20 cellular contexts compared by ENCODE assay signal in the genomic region with DNA sequence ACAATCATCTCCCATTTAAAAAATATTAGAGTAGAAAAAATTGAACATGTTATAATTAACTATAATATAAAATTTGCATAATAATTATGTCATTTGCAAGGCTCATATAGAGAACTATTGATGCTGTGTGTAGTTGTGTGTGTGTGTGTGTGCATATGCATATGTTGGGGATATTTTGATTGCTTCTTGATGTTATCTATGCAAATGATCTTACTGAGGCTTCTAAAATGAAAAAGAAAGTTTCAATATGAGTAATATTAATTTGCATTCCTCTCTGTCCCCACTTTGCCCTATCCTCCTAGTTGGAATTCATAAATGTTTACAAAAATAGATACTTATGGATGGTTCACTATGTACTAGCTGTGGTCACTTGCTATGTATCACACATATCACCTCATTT.
"Had no signal": no experiment of that assay in that cellular context is flagged by ENCODE, and none has a peak within 500 bp of the region (broad histone marks: within the 10 kb centered on the region; RNA-seq: fewer than 3 reads in every experiment).

No MANE protein-coding gene starts in this region.

- H3K36me3 ChIP-seq: left ventricle myocardium inferior, neural progenitor cell, thyroid gland had no signal

- H3K4me2 ChIP-seq: neural progenitor cell had no signal

- H3K4me3 ChIP-seq: body of pancreas, left ventricle myocardium inferior, neural progenitor cell, thyroid gland had no signal

- H3K9me3 ChIP-seq: body of pancreas, left ventricle myocardium inferior, thyroid gland had no signal

- H3K4me1 ChIP-seq: body of pancreas, left ventricle myocardium inferior, neural progenitor cell, thyroid gland had no signal

- FAIRE-seq: TTC549 had no signal

- H3K27ac ChIP-seq: body of pancreas, left ventricle myocardium inferior, neural progenitor cell, thyroid gland had no signal

- H3K27me3 ChIP-seq: body of pancreas, neural progenitor cell, thyroid gland had no signal

- ATAC-seq: activated CD4-positive, alpha-beta T cell treated with anti-CD3 and anti-CD28 coated beads for 36 hours; activated CD8-positive, alpha-beta memory T cell treated with anti-CD3 and anti-CD28 coated beads, Interleukin-2, amount 10 ng/mL, durations not matched to agents 7 days and 5 days; activated T-helper 17 cell treated with anti-CD3 and anti-CD28 coated beads, Interleukin-2, amount 50 U/mL, for 72 hours; body of pancreas; effector memory CD8-positive, alpha-beta T cell; WTC11 had no signal

- DNase-seq: activated CD4-positive, alpha-beta memory T cell treated with anti-CD3 and anti-CD28 coated beads, Interleukin-2, amount 10 ng/mL, durations not matched to agents 7 days and 5 days; activated CD4-positive, alpha-beta T cell treated with anti-CD3 and anti-CD28 coated beads for 36 hours; activated CD8-positive, alpha-beta memory T cell treated with anti-CD3 and anti-CD28 coated beads, Interleukin-2, amount 10 ng/mL, durations not matched to agents 7 days and 5 days; activated naive CD4-positive, alpha-beta T cell treated with anti-CD3 and anti-CD28 coated beads for 36 hours; activated T-cell treated with anti-CD3 and anti-CD28 coated beads, Interleukin-2, amount 50 U/mL, for 1 hour; body of pancreas; dermis blood vessel endothelial cell; effector memory CD8-positive, alpha-beta T cell; immature natural killer cell; kidney glomerular epithelial cell; left ventricle myocardium inferior; mammary epithelial cell; naive B cell; stimulated activated CD4-positive, alpha-beta T cell treated with anti-CD3 and anti-CD28 coated beads, Interleukin-2, amount 100 ng/mL, for 24 hours; stimulated activated naive CD4-positive, alpha-beta T cell treated with Interleukin-2 at 50 U/mL for 16 hours; thyroid gland had no signal

- H2AFZ ChIP-seq: neural progenitor cell had no signal

- H3K9ac ChIP-seq: neural progenitor cell had no signal
